In the genomic region with DNA sequence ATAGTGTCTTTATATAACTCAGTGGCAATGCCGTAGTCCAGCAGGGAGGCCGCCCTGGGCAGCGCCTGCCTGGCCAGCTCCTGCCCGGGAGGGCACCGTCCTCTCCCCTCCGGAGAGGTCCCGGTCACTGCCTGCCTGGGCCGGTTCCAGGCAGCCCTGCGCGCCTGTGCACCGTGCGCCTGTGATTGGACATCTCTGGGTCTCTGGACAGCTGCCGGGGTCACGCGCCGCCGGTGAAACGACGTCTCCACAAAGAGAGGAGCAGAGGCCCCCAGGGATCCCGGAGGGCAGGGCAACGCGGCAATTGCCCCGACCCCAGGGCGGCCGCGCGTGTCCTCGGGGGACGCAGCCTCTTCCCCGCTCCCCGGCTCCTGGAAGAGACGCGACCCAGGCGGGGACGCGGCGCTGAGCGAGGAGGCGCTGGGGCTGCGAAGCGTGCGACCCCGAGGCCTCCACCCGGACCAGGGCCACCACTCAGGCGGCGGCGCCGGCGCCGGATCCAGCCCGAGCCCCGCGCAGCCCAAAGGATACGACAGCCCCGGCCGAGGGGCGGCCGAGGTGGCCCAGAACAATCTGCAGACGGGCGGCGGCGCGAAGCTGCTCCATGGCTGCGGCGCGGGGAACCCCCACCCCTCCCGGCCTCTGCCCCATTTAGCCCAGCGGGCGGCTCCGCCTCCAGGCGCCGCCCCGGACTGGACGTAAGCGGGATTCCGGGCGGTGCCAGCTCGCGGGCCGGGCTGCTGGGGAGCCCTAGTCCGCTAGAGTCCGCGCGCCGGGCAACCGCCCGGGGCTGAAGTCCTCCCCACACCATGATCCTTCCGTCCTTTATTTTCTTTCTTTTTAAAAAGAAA, we compare ENCODE assay signal across 8 cellular contexts. TPM values are rescaled to one million over a fixed set of nuclear protein-coding genes. Genes with fewer than 3 reads are reported as not detected.
DNase-seq lines count a peak whose midpoint lies in the region; ATAC-seq and TF ChIP-seq lines count a peak whose summit lies in the region.

Gene PHYH (minus strand): TSS at position 628 of the 851 bp plus-strand sequence. CDS start 22 bp downstream, at position 606.

- no peaks in the 10 kb centered on the region for H3K36me3 ChIP-seq in CD4-positive, CD25-positive, alpha-beta regulatory T cell (ENCODE audit: control insufficient read depth, insufficient read depth, low read length)
- no peaks in the 10 kb centered on the region for H3K36me3 ChIP-seq in endodermal cell (ENCODE audit: control insufficient read depth, insufficient read depth, low read length)

- no peaks in the 10 kb centered on the region for H3K9me3 ChIP-seq in CD4-positive, CD25-positive, alpha-beta regulatory T cell (ENCODE audit: control insufficient read depth in 2 of 2, low read length in 2 of 2)
- no peaks in the 10 kb centered on the region for H3K9me3 ChIP-seq in endodermal cell (ENCODE audit: control insufficient read depth, low read length)

- peak within 1 kb of the TSS; percentile 75 for H3K9ac ChIP-seq in endodermal cell (ENCODE audit: extremely low read depth, low read length, poor library complexity, severe bottlenecking)

- H3K27me3 ChIP-seq in CD4-positive, CD25-positive, alpha-beta regulatory T cell (ENCODE audit: control insufficient read depth, insufficient read depth, low read length): no peaks in the 10 kb centered on the region
- no peaks in the 10 kb centered on the region for H3K27me3 ChIP-seq in endodermal cell (ENCODE audit: control insufficient read depth, insufficient read depth, low read length, poor library complexity, severe bottlenecking)

- H3K27ac Mint-ChIP-seq in CD4-positive, CD25-positive, alpha-beta regulatory T cell: peak within 1 kb of the TSS; percentile 93 to 100 (median 96)
- H3K27ac Mint-ChIP-seq in endodermal cell (peak within 1 kb of the TSS; percentile 77), mesothelial cell of epicardium (peak within 1 kb of the TSS; percentile 66)

- peak; percentile 78 to 85 (median 80) for DNase-seq in CD4-positive, CD25-positive, alpha-beta regulatory T cell
- peak; percentile 74 for DNase-seq in GM19238 (ENCODE audit: insufficient read length, low spot score)
- peak; percentile 70 for DNase-seq in NOMO-1 treated with dmso at 0.1 percent for 144 hours (lab: John Stamatoyannopoulos, UW; ENCODE audit: unreplicated experiment)
- DNase-seq in activated CD8-positive, alpha-beta memory T cell treated with anti-CD3 and anti-CD28 coated beads, Interleukin-2, amount 50 U/mL, for 4 hours: peak; percentile 75
- peak; percentile 93 for DNase-seq in endodermal cell
- DNase-seq in mesothelial cell of epicardium (ENCODE audit: low spot score in 2 of 2, unreplicated experiment in 2 of 2): peak; percentile 52 to 74
- peak; percentile 57 for DNase-seq in stimulated activated CD8-positive, alpha-beta memory T cell treated with anti-CD3 and anti-CD28 coated beads, Interleukin-15, amount 100 ng/mL, for 24 hours (ENCODE audit: low read depth)

- peaks cover 5 to 32% (median 12%) of the 10 kb centered on the region in 4 donors for H3K4me1 Mint-ChIP-seq in CD4-positive, CD25-positive, alpha-beta regulatory T cell
- peaks cover 6% of the 10 kb centered on the region for H3K4me1 Mint-ChIP-seq in endodermal cell
- H3K4me1 Mint-ChIP-seq in mesothelial cell of epicardium: peaks cover 9% of the 10 kb centered on the region

- no peaks in the 10 kb centered on the region for H3K27me3 Mint-ChIP-seq in CD4-positive, CD25-positive, alpha-beta regulatory T cell
- H3K27me3 Mint-ChIP-seq in endodermal cell (ENCODE audit: insufficient read depth): no peaks in the 10 kb centered on the region
- no peaks in the 10 kb centered on the region for H3K27me3 Mint-ChIP-seq in mesothelial cell of epicardium (ENCODE audit: low read depth)

- H3K4me3 Mint-ChIP-seq in CD4-positive, CD25-positive, alpha-beta regulatory T cell: peak within 1 kb of the TSS; percentile 89 to 94 (median 90)
- H3K4me3 Mint-ChIP-seq in endodermal cell (peak within 1 kb of the TSS; percentile 49), mesothelial cell of epicardium (peak within 1 kb of the TSS; percentile 72)

- 2 to 3% methylated on average over 40 to 88 of the region's 88 CpGs for WGBS in endodermal cell (ENCODE audit: insufficient coverage in 1 of 2, insufficient read length in 1 of 2), 2 experiments

- peaks cover 30% of the 10 kb centered on the region for H3K4me1 ChIP-seq in CD4-positive, CD25-positive, alpha-beta regulatory T cell (ENCODE audit: control insufficient read depth, insufficient read depth, low read length, poor library complexity, severe bottlenecking)
- H3K4me1 ChIP-seq in endodermal cell (ENCODE audit: control insufficient read depth, insufficient read depth, low read length): no peaks in the 10 kb centered on the region

- H3K9me3 Mint-ChIP-seq in CD4-positive, CD25-positive, alpha-beta regulatory T cell: no peaks in the 10 kb centered on the region
- H3K9me3 Mint-ChIP-seq in endodermal cell (no peaks in the 10 kb centered on the region), mesothelial cell of epicardium (no peaks in the 10 kb centered on the region)

- H3K36me3 Mint-ChIP-seq in CD4-positive, CD25-positive, alpha-beta regulatory T cell: no peaks in the 10 kb centered on the region
- H3K36me3 Mint-ChIP-seq in endodermal cell (ENCODE audit: low read depth) (no peaks in the 10 kb centered on the region), mesothelial cell of epicardium (no peaks in the 10 kb centered on the region)

- ATAC-seq in CD4-positive, CD25-positive, alpha-beta regulatory T cell (ENCODE audit: low read depth in 2 of 2): peak; percentile 53 to 54
- peak; percentile 64 for ATAC-seq in HG03439 (IDR thresholded peaks at IDR 0.05; ENCODE audit: unreplicated experiment)

- H3K27ac ChIP-seq in CD4-positive, CD25-positive, alpha-beta regulatory T cell (ENCODE audit: insufficient read depth, low read length, poor library complexity, severe bottlenecking): peak within 1 kb of the TSS; percentile 100
- peak within 1 kb of the TSS; percentile 57 for H3K27ac ChIP-seq in endodermal cell (ENCODE audit: low read depth, low read length)

- peak within 1 kb of the TSS; percentile 61 for H3K4me3 ChIP-seq in CD4-positive, CD25-positive, alpha-beta regulatory T cell (ENCODE audit: low read depth, low read length)
- peak within 1 kb of the TSS; percentile 83 for H3K4me3 ChIP-seq in endodermal cell (ENCODE audit: low read length)

- TF ChIP-seq CTCF in endodermal cell (conservative IDR thresholded peaks at IDR 0.05) (no peak), mesothelial cell of epicardium (IDR thresholded peaks at IDR 0.05; ENCODE audit: unreplicated experiment) (no peak)

RNA-seq across cellular contexts. Expression of gene PHYH, which starts in this region (rescaled TPM):
- 11.0 TPM for total RNA-seq in CD4-positive, CD25-positive, alpha-beta regulatory T cell
- 10 to 100 TPM; 10.2 to 13.7 (median 12.3) TPM for polyA plus RNA-seq in CD4-positive, CD25-positive, alpha-beta regulatory T cell
- 10 to 100 TPM; 17.2 to 37.9 TPM for total RNA-seq in endodermal cell
- polyA plus RNA-seq in endodermal cell (2013, experiment 1 of 2): 24.3 TPM
- 21.1 TPM for polyA plus RNA-seq in endodermal cell (2013, experiment 2 of 2)
- total RNA-seq in mesothelial cell of epicardium: 12.0 to 13.2 TPM (median 12.6 TPM) in 3 replicates

Comparison
In these comparisons a context has a peak if more than half of its experiments do, and no peak if none do; other contexts are left out.
1. Peak in every context shown above with its lines: DNase-seq, ATAC-seq, H3K4me3 ChIP-seq and H3K27ac ChIP-seq.